ENCODE assay signal across 31 cellular contexts in genomic region chr3:18097989-18098388, GRCh38.
"Had no signal": no experiment of that assay in that cellular context is flagged by ENCODE, and none has a peak within 500 bp of the region (broad histone marks: within the 10 kb centered on the region; RNA-seq: fewer than 3 reads in every experiment).

No MANE protein-coding gene starts in this region.

- H3K4me3 ChIP-seq: esophagus muscularis mucosa, heart left ventricle, lower lobe of right lung, pancreas, prostate gland, skin epidermis, uterus had no signal

- ATAC-seq: heart left ventricle; left lobe of liver; lower lobe of right lung; naive thymus-derived CD8-positive, alpha-beta T cell; pancreas; sciatic nerve had no signal

- DNase-seq: activated B cell treated with CpG ODN at 0.5 μM for 24 hours; activated CD4-positive, alpha-beta T cell treated with anti-CD3 and anti-CD28 coated beads, Interleukin-2, amount 50 U/mL, for 1 hour; activated CD8-positive, alpha-beta T cell treated with anti-CD3 and anti-CD28 coated beads for 36 hours; activated naive CD4-positive, alpha-beta T cell; activated T-cell treated with anti-CD3 and anti-CD28 coated beads, Interleukin-2, amount 50 U/mL, for 48 hours; anterior cingulate cortex; dermis blood vessel endothelial cell; effector CD4-positive, alpha-beta T cell; foreskin keratinocyte; heart left ventricle; kidney glomerular epithelial cell; lower lobe of right lung; mesenchymal stem cell; naive thymus-derived CD8-positive, alpha-beta T cell; nucleus accumbens; pancreas; retina; stimulated activated CD4-positive, alpha-beta T cell treated with anti-CD3 and anti-CD28 coated beads, Interleukin-12 subunit alpha, Interleukin-12 subunit beta, amount 100 ng/mL, for 4 hours; stimulated activated CD4-positive, alpha-beta T cell treated with anti-CD3 and anti-CD28 coated beads, Interleukin-4, amount 100 ng/mL, for 1 hour; stimulated activated naive CD8-positive, alpha-beta T cell treated with anti-CD3 and anti-CD28 coated beads, Interleukin-15, amount 100 ng/mL, for 72 hours; substantia nigra; uterus had no signal

- H3K36me3 ChIP-seq: esophagus muscularis mucosa, heart left ventricle, lower lobe of right lung, pancreas, prostate gland, uterus had no signal

- H3K27me3 Mint-ChIP-seq: type B pancreatic cell had no signal

- FAIRE-seq: colon, pancreas had no signal

- H3K4me3 Mint-ChIP-seq: activated B cell treated with CpG ODN at 0.5 μM for 24 hours; activated CD8-positive, alpha-beta T cell treated with anti-CD3 and anti-CD28 coated beads for 36 hours; activated naive CD8-positive, alpha-beta T cell; naive thymus-derived CD8-positive, alpha-beta T cell; neural crest cell; stimulated activated naive CD8-positive, alpha-beta T cell treated with anti-CD3 and anti-CD28 coated beads, Interleukin-15, amount 100 ng/mL, for 72 hours; type B pancreatic cell had no signal

- H3K4me1 ChIP-seq: esophagus muscularis mucosa, heart left ventricle, lower lobe of right lung, pancreas, prostate gland, uterus had no signal

- H3K27me3 ChIP-seq: esophagus muscularis mucosa, foreskin keratinocyte, heart left ventricle, pancreas, uterus had no signal

- H3K27ac Mint-ChIP-seq: activated B cell treated with CpG ODN at 0.5 μM for 24 hours; naive thymus-derived CD8-positive, alpha-beta T cell; type B pancreatic cell had no signal

- H3K4me1 Mint-ChIP-seq: activated B cell treated with CpG ODN at 0.5 μM for 24 hours; naive thymus-derived CD8-positive, alpha-beta T cell had no signal

- H3K9me3 ChIP-seq: lower lobe of right lung, pancreas, prostate gland, uterus had no signal

- H3K27ac ChIP-seq: esophagus muscularis mucosa, heart left ventricle, lower lobe of right lung, pancreas, prostate gland, uterus had no signal
